ENCODE assay signal across 2 cellular contexts in genomic region chr1:109531826-109532364, GRCh38.
TF ChIP-seq lines count a peak whose summit lies in the region.

No MANE protein-coding gene starts in this region.

TF ChIP-seq in HCT116, 20 proteins besides CTCF, POLR2A, EP300 and RAD21:
- TF ChIP-seq SRF (IDR thresholded peaks at IDR 0.05; ENCODE audit: low read depth) = no peak
- no peak for TF ChIP-seq EZH2 (IDR thresholded peaks at IDR 0.05)
- TF ChIP-seq SP1 (IDR thresholded peaks at IDR 0.05; ENCODE audit: low read depth) = no peak
- no peak for TF ChIP-seq ZFX (IDR thresholded peaks at IDR 0.05)
- no peak for TF ChIP-seq ELF1 (IDR thresholded peaks at IDR 0.05; ENCODE audit: borderline replicate concordance, low read depth)
- TF ChIP-seq ZNF274 (IDR thresholded peaks at IDR 0.05; ENCODE audit: low read depth, low read length) = no peak
- no peak for TF ChIP-seq CEBPB (IDR thresholded peaks at IDR 0.05; ENCODE audit: low read depth)
- TF ChIP-seq CBX3 (IDR thresholded peaks at IDR 0.05; ENCODE audit: low read depth) = no peak
- no peak for TF ChIP-seq ATF3 (IDR thresholded peaks at IDR 0.05)
TF ChIP-seq in HCT116: peak in this region for 0.

TF ChIP-seq in GM12878, 131 proteins besides CTCF, POLR2A, EP300 and RAD21:
- peak; percentile 3; the same call in 1 of the 2 replicates for TF ChIP-seq GATAD2B (conservative IDR thresholded peaks at IDR 0.05; ENCODE audit: low read depth)
- TF ChIP-seq TCF7 (IDR thresholded peaks at IDR 0.05; ENCODE audit: borderline replicate concordance) = no peak
